ENCODE assay signal across 8 cellular contexts in the genomic region with DNA sequence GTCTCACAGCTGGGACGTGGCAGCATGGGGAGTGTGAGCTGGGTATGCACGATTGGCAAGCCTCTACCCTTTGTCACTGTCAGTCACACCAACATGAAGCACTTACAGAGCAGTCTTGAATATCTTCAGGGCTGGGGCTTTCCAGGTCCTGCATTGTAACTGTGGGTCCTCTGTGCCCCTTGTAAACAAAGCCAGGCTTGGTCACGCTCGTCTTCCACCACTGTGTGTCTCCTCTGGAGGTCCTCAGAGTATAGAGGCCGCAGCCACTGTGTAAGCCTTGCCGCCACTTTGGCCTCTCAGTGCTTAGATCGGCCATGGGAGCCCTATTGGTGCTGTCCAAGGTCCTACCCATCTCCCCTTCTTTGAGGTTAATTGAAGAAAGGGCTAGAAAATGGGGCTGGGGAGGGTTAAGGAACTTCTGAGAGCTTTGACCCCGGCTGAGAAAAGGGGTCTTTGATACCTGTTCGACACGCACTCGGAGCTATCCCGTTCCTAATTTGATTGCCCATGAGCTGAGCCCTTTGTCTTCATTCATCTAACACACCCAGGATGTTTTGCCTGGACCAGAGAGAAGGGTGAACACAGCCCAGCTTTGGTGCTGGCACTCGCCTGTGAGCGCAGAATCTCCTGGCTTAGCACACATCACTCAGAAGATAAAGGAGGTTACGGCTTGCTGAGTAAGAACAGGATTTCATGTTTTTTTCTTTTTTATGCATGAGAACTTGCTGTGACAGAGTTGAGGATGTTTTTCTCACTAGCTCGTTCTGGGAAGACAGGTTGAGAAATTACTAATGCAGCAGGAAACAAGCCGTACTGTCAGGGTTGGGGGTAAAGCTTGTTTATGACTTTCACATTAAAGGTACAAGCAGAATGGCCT.
A peak's percentile ranks its signal among the peaks of the same experiment; 100 is the strongest.
DNase-seq lines count a peak whose midpoint lies in the region; ATAC-seq and TF ChIP-seq lines count a peak whose summit lies in the region.

No MANE protein-coding gene starts in this region.

- peak overlapping the region; percentile 77 to 90 (median 81) for H3K4me3 Mint-ChIP-seq in CD4-positive, CD25-positive, alpha-beta regulatory T cell
- H3K4me3 Mint-ChIP-seq in activated naive CD8-positive, alpha-beta T cell treated with anti-CD3 and anti-CD28 coated beads, Interleukin-2, amount 10 ng/mL, durations not matched to agents 7 days and 5 days = peak overlapping the region; percentile 39

- H3K4me3 ChIP-seq in CD4-positive, CD25-positive, alpha-beta regulatory T cell (ENCODE audit: low read depth, low read length) = peak overlapping the region; percentile 33
- H3K4me3 ChIP-seq in vagina = no peak overlapping the region

- H3K27ac ChIP-seq in CD4-positive, CD25-positive, alpha-beta regulatory T cell (ENCODE audit: insufficient read depth, low read length, poor library complexity, severe bottlenecking) = peak overlapping the region; percentile 57
- H3K27ac ChIP-seq in vagina = no peak overlapping the region

- no peaks in the 10 kb centered on the region for H3K27me3 Mint-ChIP-seq in CD4-positive, CD25-positive, alpha-beta regulatory T cell
- H3K27me3 Mint-ChIP-seq in activated naive CD8-positive, alpha-beta T cell treated with anti-CD3 and anti-CD28 coated beads, Interleukin-2, amount 10 ng/mL, durations not matched to agents 7 days and 5 days = peaks cover 2% of the 10 kb centered on the region

- TF ChIP-seq POLR2A in vagina (IDR thresholded peaks at IDR 0.05) = no peak

- ATAC-seq in CD4-positive, CD25-positive, alpha-beta regulatory T cell (ENCODE audit: low read depth in 2 of 2) = peak; percentile 72 to 81
- ATAC-seq in GM19438 (IDR thresholded peaks at IDR 0.05; ENCODE audit: low read depth, unreplicated experiment) (peak; percentile 69), HG03280 (IDR thresholded peaks at IDR 0.05; ENCODE audit: unreplicated experiment) (peak; percentile 56), Right ventricle myocardium inferior (no peak)
- peak; percentile 69 for ATAC-seq in activated naive CD8-positive, alpha-beta T cell treated with anti-CD3 and anti-CD28 coated beads, Interleukin-2, amount 10 ng/mL, durations not matched to agents 7 days and 5 days (ENCODE audit: low read depth)

- H3K4me1 Mint-ChIP-seq in CD4-positive, CD25-positive, alpha-beta regulatory T cell = peaks cover 20 to 99% (median 81%) of the 10 kb centered on the region in 4 donors
- peaks cover 50% of the 10 kb centered on the region for H3K4me1 Mint-ChIP-seq in activated naive CD8-positive, alpha-beta T cell treated with anti-CD3 and anti-CD28 coated beads, Interleukin-2, amount 10 ng/mL, durations not matched to agents 7 days and 5 days

- H3K27me3 ChIP-seq in CD4-positive, CD25-positive, alpha-beta regulatory T cell (ENCODE audit: control insufficient read depth, insufficient read depth, low read length) = no peaks in the 10 kb centered on the region
- no peaks in the 10 kb centered on the region for H3K27me3 ChIP-seq in vagina

- peaks cover 12% of the 10 kb centered on the region for H3K36me3 Mint-ChIP-seq in CD4-positive, CD25-positive, alpha-beta regulatory T cell
- peaks cover 4% of the 10 kb centered on the region for H3K36me3 Mint-ChIP-seq in activated naive CD8-positive, alpha-beta T cell treated with anti-CD3 and anti-CD28 coated beads, Interleukin-2, amount 10 ng/mL, durations not matched to agents 7 days and 5 days

- intact Hi-C loops in Right ventricle myocardium inferior (cut with DNase I) (no loop called here), vagina (cut with DNase I) (no loop called here)

- POLR2A ChIA-PET in activated naive CD8-positive, alpha-beta T cell treated with anti-CD3 and anti-CD28 coated beads, Interleukin-2, amount 10 ng/mL, durations not matched to agents 7 days and 5 days (lab: Charles Lee) = interaction anchor here (0.8 to 1.2 kb wide), 2 partner anchors 16 to 78 kb away, joined by 3 read pairs; no protein-coding TSS in a partner anchor

- peak overlapping the region; percentile 78 to 93 (median 89) for H3K27ac Mint-ChIP-seq in CD4-positive, CD25-positive, alpha-beta regulatory T cell
- H3K27ac Mint-ChIP-seq in activated naive CD8-positive, alpha-beta T cell treated with anti-CD3 and anti-CD28 coated beads, Interleukin-2, amount 10 ng/mL, durations not matched to agents 7 days and 5 days = peak overlapping the region; percentile 67

- H3K9me3 ChIP-seq in CD4-positive, CD25-positive, alpha-beta regulatory T cell (ENCODE audit: control insufficient read depth in 2 of 2, low read length in 2 of 2) = no peaks in the 10 kb centered on the region
- no peaks in the 10 kb centered on the region for H3K9me3 ChIP-seq in vagina

- peaks cover 88% of the 10 kb centered on the region for H3K4me1 ChIP-seq in CD4-positive, CD25-positive, alpha-beta regulatory T cell (ENCODE audit: control insufficient read depth, insufficient read depth, low read length, poor library complexity, severe bottlenecking)
- H3K4me1 ChIP-seq in vagina = peaks cover 26% of the 10 kb centered on the region

- no peaks in the 10 kb centered on the region for H3K9me3 Mint-ChIP-seq in CD4-positive, CD25-positive, alpha-beta regulatory T cell
- H3K9me3 Mint-ChIP-seq in activated naive CD8-positive, alpha-beta T cell treated with anti-CD3 and anti-CD28 coated beads, Interleukin-2, amount 10 ng/mL, durations not matched to agents 7 days and 5 days = no peaks in the 10 kb centered on the region

- no peaks in the 10 kb centered on the region for H3K36me3 ChIP-seq in CD4-positive, CD25-positive, alpha-beta regulatory T cell (ENCODE audit: control insufficient read depth, insufficient read depth, low read length)
- H3K36me3 ChIP-seq in vagina = no peaks in the 10 kb centered on the region

- DNase-seq in CD4-positive, CD25-positive, alpha-beta regulatory T cell = peak in 2 of 3 donors; percentile 52 to 95
- no peak for DNase-seq in activated naive CD8-positive, alpha-beta T cell treated with anti-CD3 and anti-CD28 coated beads, Interleukin-2, amount 10 ng/mL, durations not matched to agents 7 days and 5 days
- DNase-seq in amniotic stem cell (lab: John Stamatoyannopoulos, UW) (no peak), NCI-H1048 (lab: John Stamatoyannopoulos, UW) (no peak), Right ventricle myocardium inferior (ENCODE audit: missing footprints) (no peak), vagina (ENCODE audit: extremely low spot score in 2 of 2) (no peak)

- no peak for TF ChIP-seq CTCF in vagina (IDR thresholded peaks at IDR 0.05)

Comparison
In these comparisons a context has a peak if more than half of its experiments do, and no peak if none do; other contexts are left out.
1. DNase-seq: peak in CD4-positive, CD25-positive, alpha-beta regulatory T cell (2 of 3); none in activated naive CD8-positive, alpha-beta T cell treated with anti-CD3 and anti-CD28 coated beads, Interleukin-2, amount 10 ng/mL, durations not matched to agents 7 days and 5 days (single experiment), amniotic stem cell (single experiment), NCI-H1048 (single experiment), Right ventricle myocardium inferior (single experiment) and vagina (0 of 2).